28 cellular contexts compared by ENCODE assay signal in the genomic region with DNA sequence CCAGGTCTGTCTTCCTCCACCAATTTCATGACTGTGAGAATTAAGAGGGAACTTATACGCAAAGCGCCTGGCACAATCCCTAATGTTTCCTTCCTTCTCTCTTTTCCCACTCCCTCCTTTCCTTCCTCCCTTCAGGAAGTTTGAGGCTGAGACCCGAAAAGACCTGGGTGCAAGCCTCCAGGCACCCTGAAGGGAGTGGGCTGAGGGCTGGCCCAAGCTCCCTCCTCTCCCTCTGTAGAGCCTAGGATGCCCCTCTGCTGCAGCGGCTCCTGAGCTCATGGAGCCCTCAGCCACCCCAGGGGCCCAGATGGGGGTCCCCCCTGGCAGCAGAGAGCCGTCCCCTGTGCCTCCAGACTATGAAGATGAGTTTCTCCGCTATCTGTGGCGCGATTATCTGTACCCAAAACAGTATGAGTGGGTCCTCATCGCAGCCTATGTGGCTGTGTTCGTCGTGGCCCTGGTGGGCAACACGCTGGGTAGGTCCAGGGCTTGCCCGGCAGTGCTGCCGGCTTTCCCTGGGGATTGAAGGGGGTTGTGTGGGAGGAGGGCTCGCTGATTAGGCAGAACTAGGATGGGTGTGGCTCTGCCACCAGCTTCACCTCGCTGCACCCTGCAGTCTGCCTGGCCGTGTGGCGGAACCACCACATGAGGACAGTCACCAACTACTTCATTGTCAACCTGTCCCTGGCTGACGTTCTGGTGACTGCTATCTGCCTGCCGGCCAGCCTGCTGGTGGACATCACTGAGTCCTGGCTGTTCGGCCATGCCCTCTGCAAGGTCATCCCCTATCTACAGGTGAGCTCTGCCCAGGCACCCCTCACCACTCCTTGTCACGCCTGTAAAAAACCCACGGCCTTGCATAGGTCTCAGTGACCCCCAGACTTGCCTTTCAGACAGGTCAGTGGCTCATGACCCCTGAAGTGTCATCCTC. TPM values are rescaled to one million over a fixed set of nuclear protein-coding genes. Genes with fewer than 3 reads are reported as not detected.
A peak's percentile ranks its signal among the peaks of the same experiment; 100 is the strongest.
DNase-seq lines count a peak whose midpoint lies in the region; TF ChIP-seq lines count a peak whose summit lies in the region.
"Had no signal": no experiment of that assay in that cellular context is flagged by ENCODE, and none has a peak within 500 bp of the region (broad histone marks: within the 10 kb centered on the region; RNA-seq: fewer than 3 reads in every experiment).

No MANE protein-coding gene starts in this region.

- peak overlapping the region in 5 of 11 experiments; percentile 3 to 35 (median 23); a peak in 4 of 22 replicates for H3K27ac ChIP-seq in BLaER1 treated with 17β-estradiol and CSF1 and Interleukin-3, amounts not matched to agents 10 nM and 100 nM
- H3K27ac ChIP-seq in neural progenitor cell (no peak overlapping the region), brain microvascular endothelial cell (no peak overlapping the region)
- H3K27ac ChIP-seq: adrenal gland, parathyroid adenoma, sigmoid colon, vagina had no signal

- peak overlapping the region in 8 of 11 experiments; percentile 18 to 77 (median 41); a peak in 9 of 22 replicates for H3K9ac ChIP-seq in BLaER1 treated with 17β-estradiol and CSF1 and Interleukin-3, amounts not matched to agents 10 nM and 100 nM
- H3K9ac ChIP-seq in neural progenitor cell: no peak overlapping the region
- H3K9ac ChIP-seq: parathyroid adenoma had no signal

- H4K20me1 ChIP-seq in BLaER1 treated with 17β-estradiol and CSF1 and Interleukin-3, amounts not matched to agents 10 nM and 100 nM: 0 out of 22 replicates have a peak, but pooled peaks cover 0 to 5% (median 0%) of the 10 kb centered on the region in 11 experiments
- no peaks in the 10 kb centered on the region for H4K20me1 ChIP-seq in neural progenitor cell (ENCODE audit: low read depth)

- peaks cover 45 to 68% (median 54%) of the 10 kb centered on the region in 10 experiments for H3K4me1 ChIP-seq in BLaER1 treated with 17β-estradiol and CSF1 and Interleukin-3, amounts not matched to agents 10 nM and 100 nM
- peaks cover 5% of the 10 kb centered on the region for H3K4me1 ChIP-seq in neural progenitor cell
- H3K4me1 ChIP-seq: parathyroid adenoma had no signal

- H3K27me3 Mint-ChIP-seq in brain: peaks cover 32% of the 10 kb centered on the region
- peaks cover 13% of the 10 kb centered on the region for H3K27me3 Mint-ChIP-seq in neural progenitor cell (ENCODE audit: insufficient read depth, low read depth)

- H3K27ac Mint-ChIP-seq in brain (peak overlapping the region in 1 of 5 experiments; percentile 47), neural progenitor cell (peak overlapping the region; percentile 81)
- H3K27ac Mint-ChIP-seq: activated CD4-positive, alpha-beta memory T cell treated with anti-CD3 and anti-CD28 coated beads, Interleukin-2, amount 10 ng/mL, durations not matched to agents 7 days and 5 days; activated T-cell treated with anti-CD3 and anti-CD28 coated beads, Interleukin-2, amount 50 U/mL, for 24 hours; CD4-positive, alpha-beta T cell; naive thymus-derived CD4-positive, alpha-beta T cell; T-helper 1 cell treated with Interleukin-12 subunit alpha and Interleukin-12 subunit beta and Interleukin-4 antibody, amounts not matched to agents 30 μg/mL and 1 μg/mL, for 36 hours had no signal

- H3K4me3 Mint-ChIP-seq in brain (peak overlapping the region in 3 of 5 experiments; percentile 20 to 73 (median 68)), neural progenitor cell (peak overlapping the region; percentile 79)
- H3K4me3 Mint-ChIP-seq: activated CD4-positive, alpha-beta memory T cell treated with anti-CD3 and anti-CD28 coated beads, Interleukin-2, amount 10 ng/mL, durations not matched to agents 7 days and 5 days; activated T-cell treated with anti-CD3 and anti-CD28 coated beads, Interleukin-2, amount 50 U/mL, for 24 hours; T-helper 1 cell treated with Interleukin-12 subunit alpha and Interleukin-12 subunit beta and Interleukin-4 antibody, amounts not matched to agents 30 μg/mL and 1 μg/mL, for 36 hours had no signal

- no peaks in the 10 kb centered on the region for H3K9me3 ChIP-seq in BLaER1 treated with 17β-estradiol and CSF1 and Interleukin-3, amounts not matched to agents 10 nM and 100 nM (replicated peaks in 1 of 11)
- no peaks in the 10 kb centered on the region for H3K9me3 ChIP-seq in neural progenitor cell (ENCODE audit: low read depth)
- H3K9me3 ChIP-seq: adrenal gland, sigmoid colon, vagina had no signal

- H2AFZ ChIP-seq in neural progenitor cell (replicated peaks): no peak overlapping the region
- H2AFZ ChIP-seq: parathyroid adenoma had no signal

- H3K27me3 ChIP-seq in BLaER1 treated with 17β-estradiol and CSF1 and Interleukin-3, amounts not matched to agents 10 nM and 100 nM: peaks cover 0 to 21% (median 15%) of the 10 kb centered on the region in 11 experiments; a peak in 16 of 22 replicates
- peaks cover 30% of the 10 kb centered on the region for H3K27me3 ChIP-seq in H7 (ENCODE audit: control insufficient read depth, insufficient read depth, low read length)
- H3K27me3 ChIP-seq in neural progenitor cell: peaks cover 45% of the 10 kb centered on the region
- peaks cover 3% of the 10 kb centered on the region for H3K27me3 ChIP-seq in brain microvascular endothelial cell (replicated peaks)
- H3K27me3 ChIP-seq: vagina had no signal

- no peaks in the 10 kb centered on the region for H3K79me2 ChIP-seq in neural progenitor cell (ENCODE audit: low read depth)
- H3K79me2 ChIP-seq: parathyroid adenoma had no signal

- in situ Hi-C loops in brain microvascular endothelial cell (cut with HindIII; ENCODE audit: low pct_ligation_motif_present, low sequenced_read_pairs): no loop called here

- H3K36me3 Mint-ChIP-seq in brain: no peaks in the 10 kb centered on the region
- H3K36me3 Mint-ChIP-seq in neural progenitor cell: peaks cover 3% of the 10 kb centered on the region

- 0 out of 22 replicates have a peak, but pooled peaks cover 0 to 4% (median 0%) of the 10 kb centered on the region in 11 experiments for H3K36me3 ChIP-seq in BLaER1 treated with 17β-estradiol and CSF1 and Interleukin-3, amounts not matched to agents 10 nM and 100 nM
- H3K36me3 ChIP-seq in H7 (replicated peaks; ENCODE audit: control insufficient read depth, insufficient read depth, low read length) (no peaks in the 10 kb centered on the region), neural progenitor cell (no peaks in the 10 kb centered on the region), brain microvascular endothelial cell (replicated peaks) (no peaks in the 10 kb centered on the region)
- H3K36me3 ChIP-seq: adrenal gland, sigmoid colon, vagina had no signal

- H3K4me3 ChIP-seq in BLaER1 treated with 17β-estradiol and CSF1 and Interleukin-3, amounts not matched to agents 10 nM and 100 nM: no peak overlapping the region
- H3K4me3 ChIP-seq in H7 (ENCODE audit: insufficient read depth, low read depth, low read length) (no peak overlapping the region), neural progenitor cell (no peak overlapping the region), brain microvascular endothelial cell (ENCODE audit: low read depth, low read length) (no peak overlapping the region)

- no peaks in the 10 kb centered on the region for H3F3A ChIP-seq in neural progenitor cell (ENCODE audit: low read depth)

- DNase-seq in H7 (peak; percentile 37), neural progenitor cell (ENCODE audit: low spot score) (no peak), NCI-H1105 treated with DMSO at 0.1 percent for 48 hours (lab: John Stamatoyannopoulos, UW) (no peak), CD1c-positive myeloid dendritic cell (ENCODE audit: extremely low spot score) (no peak), cerebellar nuclear complex (lab: John Stamatoyannopoulos, UW) (no peak), brain microvascular endothelial cell (no peak)
- DNase-seq: activated CD4-positive, alpha-beta memory T cell treated with anti-CD3 and anti-CD28 coated beads, Interleukin-2, amount 10 ng/mL, durations not matched to agents 7 days and 5 days; activated T-cell treated with anti-CD3 and anti-CD28 coated beads, Interleukin-2, amount 50 U/mL, for 24 hours; CD4-positive, alpha-beta T cell; GF-D8; head of caudate nucleus; Kasumi-1; left cardiac atrium; mesendoderm; naive thymus-derived CD4-positive, alpha-beta T cell; NCI-H187; NCI-H226; NCI-H748 treated with DMSO at 0.1 percent for 48 hours; sigmoid colon; stimulated activated CD4-positive, alpha-beta T cell treated with anti-CD3 and anti-CD28 coated beads, Interleukin-15, amount 100 ng/mL, for 24 hours had no signal

- peak overlapping the region; percentile 93 to 100 (median 99) for H3K4me2 ChIP-seq in BLaER1 treated with 17β-estradiol and CSF1 and Interleukin-3, amounts not matched to agents 10 nM and 100 nM
- no peak overlapping the region for H3K4me2 ChIP-seq in neural progenitor cell

- H3K9me3 Mint-ChIP-seq in brain: no peaks in the 10 kb centered on the region
- no peaks in the 10 kb centered on the region for H3K9me3 Mint-ChIP-seq in neural progenitor cell
- H3K9me3 Mint-ChIP-seq: activated CD4-positive, alpha-beta memory T cell treated with anti-CD3 and anti-CD28 coated beads, Interleukin-2, amount 10 ng/mL, durations not matched to agents 7 days and 5 days; activated T-cell treated with anti-CD3 and anti-CD28 coated beads, Interleukin-2, amount 50 U/mL, for 24 hours; CD4-positive, alpha-beta T cell; naive thymus-derived CD4-positive, alpha-beta T cell; T-helper 1 cell treated with Interleukin-12 subunit alpha and Interleukin-12 subunit beta and Interleukin-4 antibody, amounts not matched to agents 30 μg/mL and 1 μg/mL, for 36 hours had no signal

- H3K4me1 Mint-ChIP-seq in brain: peaks cover 20% of the 10 kb centered on the region
- peaks cover 25% of the 10 kb centered on the region for H3K4me1 Mint-ChIP-seq in neural progenitor cell

- no peak for TF ChIP-seq CTCF in brain (conservative IDR thresholded peaks at IDR 0.05)
- no peak for TF ChIP-seq CTCF in neural progenitor cell (IDR thresholded peaks at IDR 0.05)
- no peak for TF ChIP-seq CTCF in brain microvascular endothelial cell (IDR thresholded peaks at IDR 0.05; ENCODE audit: low read depth, low read length, missing control alignments)

RNA-seq across cellular contexts. Expression of gene HCRTR1, which starts 1.7 kb away (rescaled TPM):
- not detected in 2 replicates for total RNA-seq in H7 (2014; rRNA removed; shearing (Covaris generic))
- polyA plus RNA-seq in brain (ENCODE audit: insufficient read depth, low read depth, low replicate concordance): not detected
- 0.06 TPM in 1 of 2 replicates, not detected in the other for total RNA-seq in neural progenitor cell (ENCODE audit: low replicate concordance)
- total RNA-seq: activated CD4-positive, alpha-beta memory T cell treated with anti-CD3 and anti-CD28 coated beads, Interleukin-2, amount 10 ng/mL, durations not matched to agents 7 days and 5 days; bronchial epithelial cell; CD4-positive, alpha-beta T cell; naive thymus-derived CD4-positive, alpha-beta T cell; sigmoid colon; SK-MEL-5; vagina had no signal
- polyA plus RNA-seq: naive thymus-derived CD4-positive, alpha-beta T cell had no signal

RNA-seq across cellular contexts. Expression of gene PEF1, which starts 25.5 kb away (rescaled TPM):
- total RNA-seq in H7 (2014; rRNA removed; shearing (Covaris generic)): 95.7 and 129 TPM in 2 replicates
- polyA plus RNA-seq in brain (ENCODE audit: insufficient read depth, low read depth, low replicate concordance): 142 TPM
- total RNA-seq in neural progenitor cell (ENCODE audit: low replicate concordance): 30.7 and 47.7 TPM in 2 replicates

RNA-seq across cellular contexts. Expression of gene TINAGL1, which starts 42.9 kb away (rescaled TPM):
- total RNA-seq in H7 (2014; rRNA removed; shearing (Covaris generic)): 11.5 and 14.2 TPM in 2 replicates
- polyA plus RNA-seq in brain (ENCODE audit: insufficient read depth, low read depth, low replicate concordance): 9.7 TPM
- total RNA-seq in neural progenitor cell (ENCODE audit: low replicate concordance): not detected in 2 replicates
- total RNA-seq: activated CD4-positive, alpha-beta memory T cell treated with anti-CD3 and anti-CD28 coated beads, Interleukin-2, amount 10 ng/mL, durations not matched to agents 7 days and 5 days; CD4-positive, alpha-beta T cell; naive thymus-derived CD4-positive, alpha-beta T cell; SK-MEL-5 had no signal
- polyA plus RNA-seq: naive thymus-derived CD4-positive, alpha-beta T cell had no signal

Comparison
In these comparisons a context has a peak if more than half of its experiments do, and no peak if none do; other contexts are left out.
1. RNA of gene TINAGL1, which starts 42.9 kb away (total RNA-seq): 11.5 to 14.2 TPM in H7; not detected in neural progenitor cell; every median in the first group is over 10 times any median in the second.